1 cellular context compared by ENCODE assay signal in genomic region chr11:118251858-118252652, GRCh38.
TF ChIP-seq lines count a peak whose summit lies in the region.

Gene MPZL3 (minus strand): TSS chr11:118252365. CDS start chr11:118252294, 71 bp downstream.

TF ChIP-seq in WTC11, 78 proteins besides CTCF, POLR2A, EP300 and RAD21 (continued from another document and continues in another):
- TF ChIP-seq KAT7 (CRISPR knock-in tag; IDR thresholded peaks at IDR 0.05; ENCODE audit: borderline replicate concordance) = no peak
- TF ChIP-seq RORB (CRISPR knock-in tag; IDR thresholded peaks at IDR 0.05) = no peak
- TF ChIP-seq STAT6 (CRISPR knock-in tag; conservative IDR thresholded peaks at IDR 0.05; ENCODE audit: low read depth) = no peak
- TF ChIP-seq CREB1 (CRISPR knock-in tag; IDR thresholded peaks at IDR 0.05) = no peak
- 0 out of 2 replicates have a peak, but pooled peaks have one; percentile 58 for TF ChIP-seq ZSCAN18 (CRISPR knock-in tag; IDR thresholded peaks at IDR 0.05)
- TF ChIP-seq ATF3 (CRISPR knock-in tag; conservative IDR thresholded peaks at IDR 0.05) = no peak
- no peak for TF ChIP-seq PREB (CRISPR knock-in tag; IDR thresholded peaks at IDR 0.05; ENCODE audit: borderline replicate concordance)
- TF ChIP-seq NFATC4 (CRISPR knock-in tag; IDR thresholded peaks at IDR 0.05) = no peak
- peak; percentile 51; the same call in 1 of the 2 replicates for TF ChIP-seq GABPB1 (CRISPR knock-in tag; IDR thresholded peaks at IDR 0.05)
- TF ChIP-seq TP53 (CRISPR knock-in tag; IDR thresholded peaks at IDR 0.05) = no peak
- no peak for TF ChIP-seq AR (CRISPR knock-in tag; IDR thresholded peaks at IDR 0.05)
- TF ChIP-seq CBFB (CRISPR knock-in tag; IDR thresholded peaks at IDR 0.05; ENCODE audit: low read depth) = no peak
- no peak for TF ChIP-seq USF1 (CRISPR knock-in tag; IDR thresholded peaks at IDR 0.05)
- TF ChIP-seq JAZF1 (CRISPR knock-in tag; IDR thresholded peaks at IDR 0.05) = no peak
- TF ChIP-seq NR1H2 (CRISPR knock-in tag; IDR thresholded peaks at IDR 0.05) = no peak
- no peak for TF ChIP-seq ZBTB43 (CRISPR knock-in tag; IDR thresholded peaks at IDR 0.05)
- no peak for TF ChIP-seq NR2C2 (CRISPR knock-in tag; IDR thresholded peaks at IDR 0.05)
- TF ChIP-seq SOX15 (CRISPR knock-in tag; IDR thresholded peaks at IDR 0.05) = no peak
- no peak for TF ChIP-seq SMAD3 (CRISPR knock-in tag; IDR thresholded peaks at IDR 0.05; ENCODE audit: borderline replicate concordance)
- no peak for TF ChIP-seq ESRRA (CRISPR knock-in tag; IDR thresholded peaks at IDR 0.05; ENCODE audit: borderline replicate concordance)
- TF ChIP-seq TCF7 (CRISPR knock-in tag; IDR thresholded peaks at IDR 0.05; ENCODE audit: low read depth) = no peak
- peak; percentile 78 for TF ChIP-seq FOXK1 (CRISPR knock-in tag; IDR thresholded peaks at IDR 0.05)
- no peak; the same call in 1 of the 2 replicates for TF ChIP-seq ZNF263 (CRISPR knock-in tag; IDR thresholded peaks at IDR 0.05; ENCODE audit: low read depth)
- TF ChIP-seq ZNF671 (CRISPR knock-in tag; IDR thresholded peaks at IDR 0.05) = no peak
- no peak for TF ChIP-seq GRHL2 (CRISPR knock-in tag; IDR thresholded peaks at IDR 0.05; ENCODE audit: insufficient replicate concordance, severe bottlenecking)
- no peak for TF ChIP-seq OVOL2 (CRISPR knock-in tag; IDR thresholded peaks at IDR 0.05; ENCODE audit: borderline replicate concordance)
- peak; percentile 49; the same call in 1 of the 2 replicates for TF ChIP-seq SP1 (CRISPR knock-in tag; conservative IDR thresholded peaks at IDR 0.05)
- no peak for TF ChIP-seq JUN (CRISPR knock-in tag; IDR thresholded peaks at IDR 0.05)
- no peak for TF ChIP-seq ZNF512 (CRISPR knock-in tag; IDR thresholded peaks at IDR 0.05; ENCODE audit: borderline replicate concordance)
- TF ChIP-seq ATF6 (CRISPR knock-in tag; IDR thresholded peaks at IDR 0.05) = no peak
- no peak for TF ChIP-seq ATF2 (CRISPR knock-in tag; IDR thresholded peaks at IDR 0.05; ENCODE audit: borderline replicate concordance, low read depth)
- no peak for TF ChIP-seq MXD4 (CRISPR knock-in tag; IDR thresholded peaks at IDR 0.05; ENCODE audit: borderline replicate concordance)
- no peak for TF ChIP-seq ZMAT4 (CRISPR knock-in tag; IDR thresholded peaks at IDR 0.05)
- 0 out of 2 replicates have a peak, but pooled peaks have one; percentile 12 for TF ChIP-seq TEAD4 (CRISPR knock-in tag; IDR thresholded peaks at IDR 0.05)
- no peak for TF ChIP-seq HMGA2 (CRISPR knock-in tag; IDR thresholded peaks at IDR 0.05)
- no peak for TF ChIP-seq CDX4 (CRISPR knock-in tag; IDR thresholded peaks at IDR 0.05; ENCODE audit: borderline replicate concordance)
- no peak for TF ChIP-seq ZNF396 (CRISPR knock-in tag; IDR thresholded peaks at IDR 0.05; ENCODE audit: borderline replicate concordance)
- no peak for TF ChIP-seq PRDM15 (CRISPR knock-in tag; IDR thresholded peaks at IDR 0.05)
- TF ChIP-seq FOXJ3 (CRISPR knock-in tag; IDR thresholded peaks at IDR 0.05; ENCODE audit: borderline replicate concordance) = no peak
